ENCODE assay signal across 18 cellular contexts in the genomic region with DNA sequence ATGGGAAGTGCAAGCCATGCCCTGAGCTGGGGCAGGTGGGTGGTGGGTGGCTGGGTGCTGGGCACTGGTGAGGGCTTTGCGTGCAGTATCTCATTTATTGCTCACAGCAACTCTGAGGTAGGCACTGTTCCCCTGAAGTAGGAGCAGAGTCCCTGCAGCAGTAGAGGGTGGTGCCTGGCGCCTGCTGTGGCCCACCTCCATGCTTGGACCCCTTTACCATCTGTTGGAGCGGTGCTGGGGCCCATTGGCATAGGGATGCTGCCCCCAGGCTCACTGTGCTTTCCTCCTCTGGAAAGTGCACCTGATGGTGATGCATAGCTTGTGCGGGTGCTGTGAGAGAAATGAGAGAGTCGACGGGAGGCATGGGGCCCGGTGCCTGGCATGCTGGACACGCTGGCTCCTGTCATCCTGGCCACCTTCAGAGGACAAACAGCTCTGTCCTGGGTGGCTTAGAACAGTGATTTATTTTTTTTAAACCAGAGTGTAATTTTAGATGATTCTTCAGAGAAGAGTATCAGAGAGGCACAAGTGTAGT. TPM values are rescaled to one million over a fixed set of nuclear protein-coding genes. Genes with fewer than 3 reads are reported as not detected.
DNase-seq lines count a peak whose midpoint lies in the region; ATAC-seq, FAIRE-seq and TF ChIP-seq lines count a peak whose summit lies in the region.
"Had no signal": no experiment of that assay in that cellular context is flagged by ENCODE, and none has a peak within 500 bp of the region (broad histone marks: within the 10 kb centered on the region; RNA-seq: fewer than 3 reads in every experiment).

No MANE protein-coding gene starts in this region.

- TF ChIP-seq EP300 in H1 (IDR thresholded peaks at IDR 0.05; ENCODE audit: borderline replicate concordance in 1 of 2, low read depth in 2 of 2, low read length in 2 of 2) = no peak

- H3K27ac Mint-ChIP-seq in neural crest cell (ENCODE audit: unreplicated experiment) = peak overlapping the region; percentile 44
- peak overlapping the region in 2 of 9 donors; percentile 57 to 78 for H3K27ac Mint-ChIP-seq in naive thymus-derived CD4-positive, alpha-beta T cell
- no peak overlapping the region for H3K27ac Mint-ChIP-seq in activated CD4-positive, alpha-beta memory T cell treated with anti-CD3 and anti-CD28 coated beads for 36 hours
- H3K27ac Mint-ChIP-seq: CD4-positive, alpha-beta T cell had no signal

- H4K8ac ChIP-seq in H1 (ENCODE audit: extremely low read depth, insufficient read depth, low read length) = peak overlapping the region; percentile 22; the same call in 1 of the 2 replicates

- H3K4me3 ChIP-seq in H1 (ENCODE audit: extremely low read depth in 1 of 4, insufficient read depth in 2 of 4, low read depth in 3 of 4, low read length in 4 of 4) = no peak overlapping the region
- H3K4me3 ChIP-seq in naive thymus-derived CD4-positive, alpha-beta T cell (ENCODE audit: low read length) = no peak overlapping the region
- H3K4me3 ChIP-seq: PC-9 had no signal

- H3K4me1 Mint-ChIP-seq in neural crest cell = peaks cover 5% of the 10 kb centered on the region
- H3K4me1 Mint-ChIP-seq in naive thymus-derived CD4-positive, alpha-beta T cell = peaks cover 0 to 6% (median 0%) of the 10 kb centered on the region in 7 donors
- no peaks in the 10 kb centered on the region for H3K4me1 Mint-ChIP-seq in activated CD4-positive, alpha-beta memory T cell treated with anti-CD3 and anti-CD28 coated beads for 36 hours (ENCODE audit: low read depth)

- H2BK120ac ChIP-seq in H1 (replicated peaks; ENCODE audit: low read depth, low read length) = no peak overlapping the region

- POLR2A ChIA-PET in RWPE1 (lab: Yijun Ruan, JAX; ENCODE audit: low non-redundant PET) (no interaction called here), H1 (lab: Charles Lee; ENCODE audit: partially characterized antibody) (interaction anchor here (0.9 to 4.9 kb wide), 4 partner anchors 10 to 108 kb away, joined by 3 to 30 read pairs (median 8); a partner anchor contains a TSS)
- POLR2A ChIA-PET in naive thymus-derived CD4-positive, alpha-beta T cell (lab: Charles Lee) = no interaction called here
- POLR2A ChIA-PET in activated CD4-positive, alpha-beta memory T cell treated with anti-CD3 and anti-CD28 coated beads for 36 hours (lab: Charles Lee) = no interaction called here

- no peak overlapping the region for H3K56ac ChIP-seq in H1 (replicated peaks; ENCODE audit: insufficient read length, low read depth, low read length)

- FAIRE-seq in GM12891 (lab: Jason Lieb, UNC) (no peak), H1 (lab: Jason Lieb, UNC) (no peak)

- TF ChIP-seq RAD21 in H1 (IDR thresholded peaks at IDR 0.05 in 1 of 2, conservative IDR thresholded peaks at IDR 0.05 in 1 of 2; ENCODE audit: low read depth in 2 of 2, low read length in 2 of 2) = no peak

- no peaks in the 10 kb centered on the region for H3K23me2 ChIP-seq in H1 (ENCODE audit: low read depth, low read length)

- DNase-seq in GM12891 (ENCODE audit: insufficient read length, low spot score) (no peak), RWPE1 (ENCODE audit: low spot score) (no peak), H1 (ENCODE audit: low read depth in 1 of 2, low spot score in 2 of 2) (no peak), neural crest cell (ENCODE audit: low read depth, low spot score) (no peak), AG08396 (ENCODE audit: low spot score) (no peak)
- no peak for DNase-seq in naive thymus-derived CD4-positive, alpha-beta T cell
- DNase-seq in activated CD4-positive, alpha-beta memory T cell treated with anti-CD3 and anti-CD28 coated beads for 36 hours = no peak
- DNase-seq in activated CD4-positive, alpha-beta T cell treated with anti-CD3 and anti-CD28 coated beads for 4 hours = no peak
- DNase-seq: BE2C; CD4-positive, alpha-beta T cell; NCI-H1048; NCI-H146; NCI-H2081; NCI-H510A; NCI-H774; PC-9 had no signal

- CTCF ChIA-PET in RWPE1 (lab: Yijun Ruan, JAX) = interaction anchor here (1.2 to 3.6 kb wide), 3 partner anchors 30 to 108 kb away, joined by 3 to 14 read pairs (median 4); no protein-coding TSS in a partner anchor
- CTCF ChIA-PET in H1 (lab: Charles Lee; ENCODE audit: partially characterized antibody) = interaction anchor here (1.1 to 8.5 kb wide), 14 partner anchors 10 to 143 kb away, joined by 3 to 77 read pairs (median 6); a partner anchor contains a TSS
- CTCF ChIA-PET in naive thymus-derived CD4-positive, alpha-beta T cell (lab: Charles Lee) = interaction anchor here (0.5 to 4.5 kb wide), 6 partner anchors 11 to 110 kb away, joined by 3 to 33 read pairs (median 6); no protein-coding TSS in a partner anchor
- CTCF ChIA-PET in activated CD4-positive, alpha-beta memory T cell treated with anti-CD3 and anti-CD28 coated beads for 36 hours (lab: Charles Lee) = interaction anchor here (1.3 kb wide), 1 partner anchor 11 kb away, joined by 3 read pairs; no protein-coding TSS in a partner anchor

- H4K91ac ChIP-seq in H1 (replicated peaks; ENCODE audit: insufficient read length, low read length) = no peak overlapping the region

- TF ChIP-seq CTCF in RWPE1 (conservative IDR thresholded peaks at IDR 0.05; ENCODE audit: low read depth) (no peak), H1 (IDR thresholded peaks at IDR 0.05; ENCODE audit: control extremely low read depth in 1 of 3, insufficient read depth in 1 of 3, low read depth in 1 of 3, low read length in 3 of 3) (no peak), neural crest cell (conservative IDR thresholded peaks at IDR 0.05) (no peak)

- H3K27me3 ChIP-seq in H1 (replicated peaks in 1 of 4; ENCODE audit: control insufficient read depth in 3 of 4, extremely low read depth in 1 of 4, insufficient read depth in 3 of 4, low read length in 3 of 4) = no peaks in the 10 kb centered on the region
- H3K27me3 ChIP-seq in naive thymus-derived CD4-positive, alpha-beta T cell (ENCODE audit: control insufficient read depth in 2 of 2, insufficient read depth in 2 of 2, low read length in 2 of 2) = no peaks in the 10 kb centered on the region
- H3K27me3 ChIP-seq: BE2C had no signal

- no peak overlapping the region for H3K4ac ChIP-seq in H1 (replicated peaks; ENCODE audit: insufficient read length, low read depth, low read length)

- no peak overlapping the region for H3K14ac ChIP-seq in H1 (ENCODE audit: insufficient read length)

- H3K9me3 ChIP-seq in H1 (ENCODE audit: insufficient read depth in 2 of 2, low read depth in 1 of 2, low read length in 1 of 2) = no peaks in the 10 kb centered on the region
- no peaks in the 10 kb centered on the region for H3K9me3 ChIP-seq in naive thymus-derived CD4-positive, alpha-beta T cell (ENCODE audit: control insufficient read depth in 2 of 3, low read length in 3 of 3)
- H3K9me3 ChIP-seq: BE2C had no signal

- no peak overlapping the region for H2BK20ac ChIP-seq in H1 (ENCODE audit: low read length)

- H4K20me1 ChIP-seq in H1 (replicated peaks in 1 of 2; ENCODE audit: control insufficient read depth in 1 of 2, insufficient read depth in 2 of 2, low read length in 2 of 2) = peaks cover 0 to 1% of the 10 kb centered on the region in 2 experiments

- H2BK12ac ChIP-seq in H1 (ENCODE audit: low read depth, low read length) = no peak overlapping the region

- H3K36me3 ChIP-seq in H1 (ENCODE audit: control insufficient read depth in 2 of 4, insufficient read depth in 4 of 4, low read length in 3 of 4) = peaks cover 0 to 11% (median 5%) of the 10 kb centered on the region in 4 experiments; a peak in 4 of 8 replicates
- H3K36me3 ChIP-seq in naive thymus-derived CD4-positive, alpha-beta T cell (ENCODE audit: control insufficient read depth in 2 of 3, insufficient read depth in 3 of 3, low read length in 3 of 3) = peaks cover 0 to 50% (median 8%) of the 10 kb centered on the region in 3 experiments
- H3K36me3 ChIP-seq: BE2C had no signal

- 98% methylated on average over 8 of the region's 8 CpGs; no CpG with 5 or more reads in 1 of the 2 experiments for WGBS in H1 (ENCODE audit: extremely low coverage in 1 of 2, insufficient coverage in 1 of 2, insufficient read length in 1 of 2, insufficient replicate concordance in 2 of 2, low coverage in 1 of 2, low lambda C conversion rate in 2 of 2, missing lambda C conversion rate in 1 of 2), 2 experiments

- no peak overlapping the region for H3K23ac ChIP-seq in H1 (ENCODE audit: insufficient read length)

- TF ChIP-seq POLR2A in GM12891 (IDR thresholded peaks at IDR 0.05; ENCODE audit: low read depth, low read length) (no peak; the same call in 1 of the 2 replicates), H1 (IDR thresholded peaks at IDR 0.05; ENCODE audit: control extremely low read depth in 1 of 2, low read depth in 2 of 2, low read length in 2 of 2) (no peak)

- no peak overlapping the region for H3K4me3 Mint-ChIP-seq in neural crest cell
- no peak overlapping the region for H3K4me3 Mint-ChIP-seq in naive thymus-derived CD4-positive, alpha-beta T cell
- H3K4me3 Mint-ChIP-seq in activated CD4-positive, alpha-beta memory T cell treated with anti-CD3 and anti-CD28 coated beads for 36 hours = no peak overlapping the region
- H3K4me3 Mint-ChIP-seq: CD4-positive, alpha-beta T cell had no signal

- H2BK15ac ChIP-seq in H1 (ENCODE audit: low read length) = no peak overlapping the region

- H2AK5ac ChIP-seq in H1 (ENCODE audit: low read depth, low read length) = no peak overlapping the region

- H3K9me3 Mint-ChIP-seq in neural crest cell = no peaks in the 10 kb centered on the region
- H3K9me3 Mint-ChIP-seq in naive thymus-derived CD4-positive, alpha-beta T cell = no peaks in the 10 kb centered on the region
- no peaks in the 10 kb centered on the region for H3K9me3 Mint-ChIP-seq in activated CD4-positive, alpha-beta memory T cell treated with anti-CD3 and anti-CD28 coated beads for 36 hours
- H3K9me3 Mint-ChIP-seq: CD4-positive, alpha-beta T cell had no signal

- no peak overlapping the region for H3K18ac ChIP-seq in H1 (ENCODE audit: extremely low read depth, low read length)

- peaks cover 4% of the 10 kb centered on the region for H3K36me3 Mint-ChIP-seq in neural crest cell (ENCODE audit: low read depth)
- peaks cover 0 to 51% (median 5%) of the 10 kb centered on the region in 5 donors for H3K36me3 Mint-ChIP-seq in naive thymus-derived CD4-positive, alpha-beta T cell
- H3K36me3 Mint-ChIP-seq in activated CD4-positive, alpha-beta memory T cell treated with anti-CD3 and anti-CD28 coated beads for 36 hours = peaks cover 19% of the 10 kb centered on the region

- H3K79me1 ChIP-seq in H1 (ENCODE audit: low read depth, low read length) = no peaks in the 10 kb centered on the region

- no peaks in the 10 kb centered on the region for H3K27me3 Mint-ChIP-seq in neural crest cell (ENCODE audit: low read depth)
- no peaks in the 10 kb centered on the region for H3K27me3 Mint-ChIP-seq in naive thymus-derived CD4-positive, alpha-beta T cell
- H3K27me3 Mint-ChIP-seq in activated CD4-positive, alpha-beta memory T cell treated with anti-CD3 and anti-CD28 coated beads for 36 hours = no peaks in the 10 kb centered on the region
- H3K27me3 Mint-ChIP-seq: CD4-positive, alpha-beta T cell had no signal

- no peaks in the 10 kb centered on the region for H3K79me2 ChIP-seq in H1 (ENCODE audit: control insufficient read depth in 1 of 2, insufficient read depth in 2 of 2, low read length in 2 of 2)

- H3K9ac ChIP-seq in H1 (replicated peaks in 1 of 4; ENCODE audit: extremely low read depth in 1 of 4, low read depth in 3 of 4, low read length in 3 of 4) = no peak overlapping the region
- H3K9ac ChIP-seq: KMS-11 had no signal

- H3K4me2 ChIP-seq in H1 (ENCODE audit: insufficient read depth in 1 of 2, low read depth in 2 of 2, low read length in 2 of 2) = no peak overlapping the region
- H3K4me2 ChIP-seq: KMS-11, PC-9 had no signal

- H2BK5ac ChIP-seq in H1 (ENCODE audit: low read depth, low read length) = no peak overlapping the region

- intact Hi-C loops in naive thymus-derived CD4-positive, alpha-beta T cell (cut with micrococcal nuclease) = loop anchor here in 1 of 2 donors (10.0 kb wide), 1 partner anchor 263 kb away; no protein-coding TSS in a partner anchor
- intact Hi-C loops in activated CD4-positive, alpha-beta memory T cell treated with anti-CD3 and anti-CD28 coated beads for 36 hours (cut with micrococcal nuclease) = no loop called here

- peaks cover 0 to 14% (median 7%) of the 10 kb centered on the region in 4 experiments; a peak in 6 of 7 replicates for H3K4me1 ChIP-seq in H1 (replicated peaks in 1 of 4; ENCODE audit: control insufficient read depth in 3 of 4, insufficient read depth in 4 of 4, low read length in 3 of 4)
- H3K4me1 ChIP-seq in naive thymus-derived CD4-positive, alpha-beta T cell (ENCODE audit: control insufficient read depth in 2 of 2, insufficient read depth in 2 of 2, low read length in 2 of 2) = no peaks in the 10 kb centered on the region
- H3K4me1 ChIP-seq: BE2C had no signal

- ATAC-seq in naive thymus-derived CD4-positive, alpha-beta T cell = no peak

- no peak overlapping the region for H2AFZ ChIP-seq in H1 (ENCODE audit: low read length)
- H2AFZ ChIP-seq: PC-9 had no signal

- H4K5ac ChIP-seq in H1 (ENCODE audit: insufficient read length, low read depth, low read length) = no peak overlapping the region

- H3K27ac ChIP-seq in RWPE1 = 0 out of 2 replicates have a peak overlapping the region, but pooled peaks have one; percentile 17
- no peak overlapping the region for H3K27ac ChIP-seq in H1 (ENCODE audit: low read depth, low read length)
- H3K27ac ChIP-seq in naive thymus-derived CD4-positive, alpha-beta T cell (ENCODE audit: low read depth, low read length) = no peak overlapping the region
- H3K27ac ChIP-seq: KMS-11, PC-9 had no signal

RNA-seq across cellular contexts. Expression of a gene that starts 10.4 kb away (rescaled TPM):
- not detected for polyA plus RNA-seq in GM12891 (2012; ENCODE audit: low read depth, missing spikeins)
- total RNA-seq in H1 (2021; fragmentation: NEBNext Ultra II Directional; extraction: Animal tissue kit (Norgen Biotek cat#: 25700)) = 3.3 and 3.9 TPM in 2 replicates
- 5.9 and 8.6 TPM in 2 replicates for polyA plus RNA-seq in H1 (2011; rRNA removed)
- 5.3 TPM for polyA plus RNA-seq in H1 (2011; cell fraction: cytosol; rRNA removed)
- 4.9 TPM for polyA plus RNA-seq in H1 (2011; cell fraction: nucleus; rRNA removed)
- polyA plus RNA-seq in H1 (2012, experiment 1 of 2) = 1.2 to 5.2 TPM (median 3.9 TPM) in 4 replicates
- polyA plus RNA-seq in H1 (2012, experiment 2 of 2) = 4.1 TPM
- 3.9 TPM for polyA plus RNA-seq in H1 (2013, experiment 1 of 2)
- 3.5 TPM for polyA plus RNA-seq in H1 (2013, experiment 2 of 2)
- 1.4 TPM in 2 replicates for polyA minus RNA-seq in H1 (2011; rRNA and poly(A)+ RNA removed)
- 3.2 TPM for polyA minus RNA-seq in H1 (2011; cell fraction: cytosol; rRNA and poly(A)+ RNA removed)
- 3.4 TPM for polyA minus RNA-seq in H1 (2011; cell fraction: nucleus; rRNA and poly(A)+ RNA removed)
- total RNA-seq in neural crest cell = not detected in 2 replicates
- total RNA-seq in naive thymus-derived CD4-positive, alpha-beta T cell = under 1 TPM in 2 of 5 experiments, not detected in 3; 0.43 to 0.46 TPM
- polyA plus RNA-seq in naive thymus-derived CD4-positive, alpha-beta T cell = 1 to 10 TPM in 1 of 2 donors, not detected in 1; 1.0 TPM
- not detected for total RNA-seq in activated CD4-positive, alpha-beta memory T cell treated with anti-CD3 and anti-CD28 coated beads for 36 hours
- total RNA-seq: CD4-positive, alpha-beta T cell; MCF 10A; PC-9 had no signal

RNA-seq across cellular contexts. Expression of a gene that starts 24.5 kb away (rescaled TPM):
- polyA plus RNA-seq in GM12891 (2012; ENCODE audit: low read depth, missing spikeins) = 14.6 TPM
- 19.8 and 22.7 TPM in 2 replicates for total RNA-seq in H1 (2021; fragmentation: NEBNext Ultra II Directional; extraction: Animal tissue kit (Norgen Biotek cat#: 25700))
- polyA plus RNA-seq in H1 (2011; rRNA removed) = 16.6 and 20.9 TPM in 2 replicates
- 25.1 TPM for polyA plus RNA-seq in H1 (2011; cell fraction: cytosol; rRNA removed)
- 71.3 TPM for polyA plus RNA-seq in H1 (2011; cell fraction: nucleus; rRNA removed)
- 16.9 to 25.8 TPM (median 22.2 TPM) in 4 replicates for polyA plus RNA-seq in H1 (2012, experiment 1 of 2)
- 14.8 TPM for polyA plus RNA-seq in H1 (2012, experiment 2 of 2)
- 18.9 TPM for polyA plus RNA-seq in H1 (2013, experiment 1 of 2)
- 17.1 TPM for polyA plus RNA-seq in H1 (2013, experiment 2 of 2)
- 18.7 and 19.5 TPM in 2 replicates for polyA minus RNA-seq in H1 (2011; rRNA and poly(A)+ RNA removed)
- polyA minus RNA-seq in H1 (2011; cell fraction: cytosol; rRNA and poly(A)+ RNA removed) = 11.0 TPM
- polyA minus RNA-seq in H1 (2011; cell fraction: nucleus; rRNA and poly(A)+ RNA removed) = 36.0 TPM
- 24.6 and 26.9 TPM in 2 replicates for total RNA-seq in neural crest cell
- 10 to 100 TPM; 31.0 to 68.8 (median 61.8) TPM for total RNA-seq in naive thymus-derived CD4-positive, alpha-beta T cell
- 10 to 100 TPM; 32.9 to 41.0 TPM for polyA plus RNA-seq in naive thymus-derived CD4-positive, alpha-beta T cell
- 10 to 100 TPM; 20.9 to 22.8 TPM for total RNA-seq in activated CD4-positive, alpha-beta memory T cell treated with anti-CD3 and anti-CD28 coated beads for 36 hours

RNA-seq across cellular contexts. Expression of a gene that starts 47.9 kb away (rescaled TPM):
- polyA plus RNA-seq in GM12891 (2012; ENCODE audit: low read depth, missing spikeins) = 1.5 TPM
- total RNA-seq in H1 (2021; fragmentation: NEBNext Ultra II Directional; extraction: Animal tissue kit (Norgen Biotek cat#: 25700)) = 33.1 and 37.3 TPM in 2 replicates
- polyA plus RNA-seq in H1 (2011; rRNA removed) = 28.1 and 38.0 TPM in 2 replicates
- 24.7 TPM for polyA plus RNA-seq in H1 (2011; cell fraction: cytosol; rRNA removed)
- polyA plus RNA-seq in H1 (2011; cell fraction: nucleus; rRNA removed) = 50.0 TPM
- polyA plus RNA-seq in H1 (2012, experiment 1 of 2) = 25.0 to 30.8 TPM (median 26.9 TPM) in 4 replicates
- polyA plus RNA-seq in H1 (2012, experiment 2 of 2) = 45.8 TPM
- polyA plus RNA-seq in H1 (2013, experiment 1 of 2) = 25.4 TPM
- polyA plus RNA-seq in H1 (2013, experiment 2 of 2) = 28.3 TPM
- 13.7 and 15.4 TPM in 2 replicates for polyA minus RNA-seq in H1 (2011; rRNA and poly(A)+ RNA removed)
- polyA minus RNA-seq in H1 (2011; cell fraction: cytosol; rRNA and poly(A)+ RNA removed) = 19.0 TPM
- 18.4 TPM for polyA minus RNA-seq in H1 (2011; cell fraction: nucleus; rRNA and poly(A)+ RNA removed)
- total RNA-seq in neural crest cell = 52.3 and 52.8 TPM in 2 replicates
- total RNA-seq in naive thymus-derived CD4-positive, alpha-beta T cell = 1 to 10 TPM in 4 of 5 experiments, under 1 TPM in 1; 0.62 to 5.0 (median 2.3) TPM
- under 1 TPM; 0.07 to 0.09 TPM for polyA plus RNA-seq in naive thymus-derived CD4-positive, alpha-beta T cell
- 1 to 10 TPM; 2.9 to 4.0 TPM for total RNA-seq in activated CD4-positive, alpha-beta memory T cell treated with anti-CD3 and anti-CD28 coated beads for 36 hours
